In genomic region chr10:85635650-85636049, GRCh38 we compare ENCODE assay signal across 23 cellular contexts.
A peak's percentile ranks its signal among the peaks of the same experiment; 100 is the strongest.
DNase-seq lines count a peak whose midpoint lies in the region; ATAC-seq lines count a peak whose summit lies in the region.
"Had no signal": no experiment of that assay in that cellular context is flagged by ENCODE, and none has a peak within 500 bp of the region (broad histone marks: within the 10 kb centered on the region; RNA-seq: fewer than 3 reads in every experiment).

No MANE protein-coding gene starts in this region.

- peak; percentile 65 for DNase-seq in islet precursor cell
- peak; percentile 28 for DNase-seq in retina
- DNase-seq in NCI-H2227 (lab: John Stamatoyannopoulos, UW; ENCODE audit: unreplicated experiment) = no peak
- no peak for DNase-seq in ACHN
- no peak for DNase-seq in activated CD8-positive, alpha-beta memory T cell treated with anti-CD3 and anti-CD28 coated beads, Interleukin-2, amount 50 U/mL, for 48 hours
- DNase-seq: activated B cell treated with CpG ODN at 0.5 μM for 24 hours; activated CD8-positive, alpha-beta T cell treated with anti-CD3 and anti-CD28 coated beads, Interleukin-2, amount 10 ng/mL, durations not matched to agents 7 days and 5 days; activated gamma-delta T cell treated with Interleukin-2 at 50 U/mL for 16 hours; activated T-cell treated with anti-CD3 and anti-CD28 coated beads, Interleukin-2, amount 50 U/mL, for 1 hour; body of pancreas; effector CD8-positive, alpha-beta T cell; esophagus squamous epithelium; gastrocnemius medialis; GDM1; HCEC 1CT; MV-4-11; naive thymus-derived CD4-positive, alpha-beta T cell; NCI-H1694; pancreas; right lobe of liver; upper lobe of left lung had no signal

- in situ Hi-C loops in ACHN (cut with HindIII; ENCODE audit: low pct_ligation_motif_present, low pct_unique_long_range_greater_than_20kb, low sequenced_read_pairs) = no loop called here

- ATAC-seq in GM18511 (IDR thresholded peaks at IDR 0.05; ENCODE audit: unreplicated experiment) = peak; percentile 57
- peak; percentile 62 for ATAC-seq in HG03039 (IDR thresholded peaks at IDR 0.05; ENCODE audit: unreplicated experiment)
- ATAC-seq: activated CD8-positive, alpha-beta T cell treated with anti-CD3 and anti-CD28 coated beads, Interleukin-2, amount 10 ng/mL, durations not matched to agents 7 days and 5 days; body of pancreas; gastrocnemius medialis; naive thymus-derived CD4-positive, alpha-beta T cell; pancreas; right lobe of liver had no signal

Comparison
In these comparisons a context has a peak if more than half of its experiments do, and no peak if none do; other contexts are left out.
1. DNase-seq: peak in islet precursor cell (single experiment) and retina (single experiment); none in NCI-H2227 (single experiment), ACHN (single experiment) and activated CD8-positive, alpha-beta memory T cell treated with anti-CD3 and anti-CD28 coated beads, Interleukin-2, amount 50 U/mL, for 48 hours (single experiment).